42 cellular contexts compared by ENCODE assay signal in genomic region chr3:63597019-63597418, GRCh38. TPM values are rescaled to one million over a fixed set of nuclear protein-coding genes. Genes with fewer than 3 reads are reported as not detected.
"Had no signal": no experiment of that assay in that cellular context is flagged by ENCODE, and none has a peak within 500 bp of the region (broad histone marks: within the 10 kb centered on the region; RNA-seq: fewer than 3 reads in every experiment).

No MANE protein-coding gene starts in this region.

- H3K27ac ChIP-seq: adrenal gland, ascending aorta, body of pancreas, brain microvascular endothelial cell, breast epithelium, cardiac muscle cell had no signal

- H3K4me1 Mint-ChIP-seq: activated naive CD4-positive, alpha-beta T cell treated with anti-CD3 and anti-CD28 coated beads, Interleukin-2, amount 10 ng/mL, durations not matched to agents 7 days and 5 days; activated naive CD4-positive, alpha-beta T cell treated with anti-CD3 and anti-CD28 coated beads, Interleukin-2, amount 50 U/mL, for 24 hours; activated naive CD8-positive, alpha-beta T cell treated with anti-CD3 and anti-CD28 coated beads for 36 hours; activated naive CD8-positive, alpha-beta T cell treated with anti-CD3 and anti-CD28 coated beads, Interleukin-2, amount 10 ng/mL, durations not matched to agents 7 days and 5 days; activated naive CD8-positive, alpha-beta T cell treated with anti-CD3 and anti-CD28 coated beads, Interleukin-2, amount 50 U/mL, for 24 hours; activated T-helper 17 cell treated with anti-CD3 and anti-CD28 coated beads, Interleukin-2, amount 50 U/mL, for 72 hours; brain; central memory CD8-positive, alpha-beta T cell had no signal

- H3K9me3 ChIP-seq: adrenal gland, ascending aorta, body of pancreas, breast epithelium had no signal

- H3K4me3 ChIP-seq: adrenal gland, ascending aorta, body of pancreas, breast epithelium, cardiac muscle cell had no signal

- H3K4me3 Mint-ChIP-seq: activated naive CD4-positive, alpha-beta T cell treated with anti-CD3 and anti-CD28 coated beads for 36 hours; activated naive CD4-positive, alpha-beta T cell treated with anti-CD3 and anti-CD28 coated beads, Interleukin-2, amount 10 ng/mL, durations not matched to agents 7 days and 5 days; activated naive CD4-positive, alpha-beta T cell treated with anti-CD3 and anti-CD28 coated beads, Interleukin-2, amount 50 U/mL, for 24 hours; activated naive CD8-positive, alpha-beta T cell; activated naive CD8-positive, alpha-beta T cell treated with anti-CD3 and anti-CD28 coated beads for 36 hours; activated naive CD8-positive, alpha-beta T cell treated with anti-CD3 and anti-CD28 coated beads, Interleukin-2, amount 10 ng/mL, durations not matched to agents 7 days and 5 days; activated naive CD8-positive, alpha-beta T cell treated with anti-CD3 and anti-CD28 coated beads, Interleukin-2, amount 50 U/mL, for 24 hours; activated T-cell treated with anti-CD3 and anti-CD28 coated beads, Interleukin-2, amount 50 U/mL, for 24 hours; activated T-cell treated with anti-CD3 and anti-CD28 coated beads, Interleukin-2, amount 50 U/mL, for 4 hours; activated T-cell treated with anti-CD3 and anti-CD28 coated beads, Interleukin-2, amount 50 U/mL, for 72 hours; activated T-helper 1 cell treated with anti-CD3 and anti-CD28 coated beads, Interleukin-12 subunit alpha, Interleukin-12 subunit beta, Interleukin-2, Interleukin-4 antibody, amounts not matched to agents 30 ng/mL and 10 ng/mL and 1 ng/mL, durations not matched to agents 14 hours and 24 hours and 36 hours; activated T-helper 17 cell treated with anti-CD3 and anti-CD28 coated beads, Interleukin-2, amount 50 U/mL, for 72 hours; brain; central memory CD8-positive, alpha-beta T cell had no signal

- H3K27me3 ChIP-seq: adrenal gland, ascending aorta, body of pancreas, brain microvascular endothelial cell, breast epithelium, cardiac muscle cell had no signal

- H3K36me3 ChIP-seq: adrenal gland, ascending aorta, brain microvascular endothelial cell, breast epithelium, cardiac muscle cell had no signal

- H3K27me3 Mint-ChIP-seq: activated naive CD4-positive, alpha-beta T cell treated with anti-CD3 and anti-CD28 coated beads, Interleukin-2, amount 10 ng/mL, durations not matched to agents 7 days and 5 days; activated naive CD8-positive, alpha-beta T cell; activated naive CD8-positive, alpha-beta T cell treated with anti-CD3 and anti-CD28 coated beads for 36 hours; activated naive CD8-positive, alpha-beta T cell treated with anti-CD3 and anti-CD28 coated beads, Interleukin-2, amount 10 ng/mL, durations not matched to agents 7 days and 5 days; activated naive CD8-positive, alpha-beta T cell treated with anti-CD3 and anti-CD28 coated beads, Interleukin-2, amount 50 U/mL, for 24 hours; activated T-helper 17 cell treated with anti-CD3 and anti-CD28 coated beads, Interleukin-2, amount 50 U/mL, for 72 hours; central memory CD8-positive, alpha-beta T cell had no signal

- H3K4me1 ChIP-seq: adrenal gland, ascending aorta, body of pancreas, breast epithelium had no signal

- DNase-seq: activated effector memory CD4-positive, alpha-beta T cell treated with anti-CD3 and anti-CD28 coated beads, Interleukin-2, amount 50 U/mL, for 16 hours; activated effector memory CD4-positive, alpha-beta T cell treated with Interleukin-2 at 50 U/mL for 16 hours; activated gamma-delta T cell; activated gamma-delta T cell treated with Interleukin-2 at 50 U/mL for 16 hours; activated naive CD4-positive, alpha-beta T cell; activated naive CD4-positive, alpha-beta T cell treated with anti-CD3 and anti-CD28 coated beads for 36 hours; activated naive CD4-positive, alpha-beta T cell treated with anti-CD3 and anti-CD28 coated beads, Interleukin-2, amount 10 ng/mL, durations not matched to agents 7 days and 5 days; activated naive CD4-positive, alpha-beta T cell treated with anti-CD3 and anti-CD28 coated beads, Interleukin-2, amount 50 U/mL, for 16 hours; activated naive CD4-positive, alpha-beta T cell treated with Interleukin-2 at 50 U/mL for 16 hours; activated naive CD8-positive, alpha-beta T cell treated with anti-CD3 and anti-CD28 coated beads for 36 hours; activated naive CD8-positive, alpha-beta T cell treated with anti-CD3 and anti-CD28 coated beads, Interleukin-2, amount 10 ng/mL, durations not matched to agents 7 days and 5 days; activated naive CD8-positive, alpha-beta T cell treated with anti-CD3 and anti-CD28 coated beads, Interleukin-2, amount 50 U/mL, for 24 hours; activated T-cell treated with anti-CD3 and anti-CD28 coated beads for 4 hours; activated T-cell treated with anti-CD3 and anti-CD28 coated beads, Interleukin-2, amount 50 U/mL, for 1 hour; activated T-cell treated with anti-CD3 and anti-CD28 coated beads, Interleukin-2, amount 50 U/mL, for 24 hours; activated T-cell treated with anti-CD3 and anti-CD28 coated beads, Interleukin-2, amount 50 U/mL, for 4 hours; activated T-cell treated with anti-CD3 and anti-CD28 coated beads, Interleukin-2, amount 50 U/mL, for 48 hours; activated T-cell treated with anti-CD3 and anti-CD28 coated beads, Interleukin-2, amount 50 U/mL, for 72 hours; adrenal gland; amniotic stem cell; amygdala; anterior cingulate cortex; aorta; body of pancreas; brain microvascular endothelial cell; caudate nucleus; central memory CD4-positive, alpha-beta T cell; cerebellar nuclear complex had no signal

- H3K27ac Mint-ChIP-seq: activated naive CD4-positive, alpha-beta T cell treated with anti-CD3 and anti-CD28 coated beads for 36 hours; activated naive CD4-positive, alpha-beta T cell treated with anti-CD3 and anti-CD28 coated beads, Interleukin-2, amount 10 ng/mL, durations not matched to agents 7 days and 5 days; activated naive CD4-positive, alpha-beta T cell treated with anti-CD3 and anti-CD28 coated beads, Interleukin-2, amount 50 U/mL, for 24 hours; activated naive CD4-positive, alpha-beta T cell treated with anti-CD3 and anti-CD28 coated beads, Interleukin-2, amount 50 U/mL, for 72 hours; activated naive CD8-positive, alpha-beta T cell; activated naive CD8-positive, alpha-beta T cell treated with anti-CD3 and anti-CD28 coated beads for 36 hours; activated naive CD8-positive, alpha-beta T cell treated with anti-CD3 and anti-CD28 coated beads, Interleukin-2, amount 10 ng/mL, durations not matched to agents 7 days and 5 days; activated naive CD8-positive, alpha-beta T cell treated with anti-CD3 and anti-CD28 coated beads, Interleukin-2, amount 50 U/mL, for 24 hours; activated T-cell treated with anti-CD3 and anti-CD28 coated beads, Interleukin-2, amount 50 U/mL, for 24 hours; activated T-cell treated with anti-CD3 and anti-CD28 coated beads, Interleukin-2, amount 50 U/mL, for 72 hours; activated T-helper 1 cell treated with anti-CD3 and anti-CD28 coated beads, Interleukin-12 subunit alpha, Interleukin-12 subunit beta, Interleukin-2, Interleukin-4 antibody, amounts not matched to agents 30 ng/mL and 10 ng/mL and 1 ng/mL, durations not matched to agents 14 hours and 24 hours and 36 hours; activated T-helper 17 cell treated with anti-CD3 and anti-CD28 coated beads, Interleukin-2, amount 50 U/mL, for 72 hours; activated T-helper 2 cell treated with anti-CD3 and anti-CD28 coated beads, Interferon-gamma antibody, Interleukin-2, Interleukin-4, amounts not matched to agents 10 μg/mL and 5 μg/mL and 100 μg/mL, durations not matched to agents 14 hours and 24 hours and 36 hours; brain had no signal

- H3K9me3 Mint-ChIP-seq: activated naive CD4-positive, alpha-beta T cell treated with anti-CD3 and anti-CD28 coated beads, Interleukin-2, amount 10 ng/mL, durations not matched to agents 7 days and 5 days; activated naive CD4-positive, alpha-beta T cell treated with anti-CD3 and anti-CD28 coated beads, Interleukin-2, amount 50 U/mL, for 24 hours; activated naive CD4-positive, alpha-beta T cell treated with anti-CD3 and anti-CD28 coated beads, Interleukin-2, amount 50 U/mL, for 72 hours; activated naive CD8-positive, alpha-beta T cell treated with anti-CD3 and anti-CD28 coated beads for 36 hours; activated naive CD8-positive, alpha-beta T cell treated with anti-CD3 and anti-CD28 coated beads, Interleukin-2, amount 50 U/mL, for 24 hours; activated T-cell treated with anti-CD3 and anti-CD28 coated beads, Interleukin-2, amount 50 U/mL, for 4 hours; activated T-helper 1 cell treated with anti-CD3 and anti-CD28 coated beads, Interleukin-12 subunit alpha, Interleukin-12 subunit beta, Interleukin-2, Interleukin-4 antibody, amounts not matched to agents 30 ng/mL and 10 ng/mL and 1 ng/mL, durations not matched to agents 14 hours and 24 hours and 36 hours; activated T-helper 17 cell treated with anti-CD3 and anti-CD28 coated beads, Interleukin-2, amount 50 U/mL, for 72 hours; activated T-helper 2 cell treated with anti-CD3 and anti-CD28 coated beads, Interferon-gamma antibody, Interleukin-2, Interleukin-4, amounts not matched to agents 10 μg/mL and 5 μg/mL and 100 μg/mL, durations not matched to agents 14 hours and 24 hours and 36 hours had no signal

- H3K36me3 Mint-ChIP-seq: activated naive CD4-positive, alpha-beta T cell treated with anti-CD3 and anti-CD28 coated beads, Interleukin-2, amount 10 ng/mL, durations not matched to agents 7 days and 5 days; activated naive CD4-positive, alpha-beta T cell treated with anti-CD3 and anti-CD28 coated beads, Interleukin-2, amount 50 U/mL, for 24 hours; activated naive CD4-positive, alpha-beta T cell treated with anti-CD3 and anti-CD28 coated beads, Interleukin-2, amount 50 U/mL, for 72 hours; activated naive CD8-positive, alpha-beta T cell; activated naive CD8-positive, alpha-beta T cell treated with anti-CD3 and anti-CD28 coated beads for 36 hours; activated naive CD8-positive, alpha-beta T cell treated with anti-CD3 and anti-CD28 coated beads, Interleukin-2, amount 10 ng/mL, durations not matched to agents 7 days and 5 days; brain had no signal

- ATAC-seq: activated naive CD4-positive, alpha-beta T cell treated with anti-CD3 and anti-CD28 coated beads, Interleukin-2, amount 50 U/mL, for 72 hours; activated naive CD8-positive, alpha-beta T cell treated with anti-CD3 and anti-CD28 coated beads, Interleukin-2, amount 50 U/mL, for 24 hours; activated T-cell treated with anti-CD3 and anti-CD28 coated beads, Interleukin-2, amount 50 U/mL, for 4 hours; activated T-cell treated with anti-CD3 and anti-CD28 coated beads, Interleukin-2, amount 50 U/mL, for 72 hours; activated T-helper 17 cell treated with anti-CD3 and anti-CD28 coated beads, Interleukin-2, amount 50 U/mL, for 72 hours; body of pancreas had no signal

RNA-seq across cellular contexts. Expression of gene SNTN, which starts 55.5 kb away (rescaled TPM):
- total RNA-seq: activated naive CD4-positive, alpha-beta T cell treated with anti-CD3 and anti-CD28 coated beads for 36 hours; activated naive CD4-positive, alpha-beta T cell treated with anti-CD3 and anti-CD28 coated beads, Interleukin-2, amount 50 U/mL, for 72 hours; activated naive CD8-positive, alpha-beta T cell treated with anti-CD3 and anti-CD28 coated beads for 36 hours; activated naive CD8-positive, alpha-beta T cell treated with anti-CD3 and anti-CD28 coated beads, Interleukin-2, amount 10 ng/mL, durations not matched to agents 7 days and 5 days; activated T-cell treated with anti-CD3 and anti-CD28 coated beads, Interleukin-2, amount 50 U/mL, for 4 hours; activated T-cell treated with anti-CD3 and anti-CD28 coated beads, Interleukin-2, amount 50 U/mL, for 72 hours; activated T-helper 1 cell treated with anti-CD3 and anti-CD28 coated beads, Interleukin-12 subunit alpha, Interleukin-12 subunit beta, Interleukin-2, Interleukin-4 antibody, amounts not matched to agents 30 ng/mL and 10 ng/mL and 1 ng/mL, durations not matched to agents 14 hours and 24 hours and 36 hours; activated T-helper 17 cell treated with anti-CD3 and anti-CD28 coated beads, Interleukin-2, amount 50 U/mL, for 72 hours; activated T-helper 2 cell treated with anti-CD3 and anti-CD28 coated beads, Interferon-gamma antibody, Interleukin-2, Interleukin-4, amounts not matched to agents 10 μg/mL and 5 μg/mL and 100 μg/mL, durations not matched to agents 14 hours and 24 hours and 36 hours; adrenal gland; aorta; ascending aorta; astrocyte; breast epithelium; bronchial epithelial cell; cardiac septum had no signal
- polyA plus RNA-seq: adrenal gland, aorta, cardiac muscle cell had no signal
